21 cellular contexts compared by ENCODE assay signal in the genomic region with DNA sequence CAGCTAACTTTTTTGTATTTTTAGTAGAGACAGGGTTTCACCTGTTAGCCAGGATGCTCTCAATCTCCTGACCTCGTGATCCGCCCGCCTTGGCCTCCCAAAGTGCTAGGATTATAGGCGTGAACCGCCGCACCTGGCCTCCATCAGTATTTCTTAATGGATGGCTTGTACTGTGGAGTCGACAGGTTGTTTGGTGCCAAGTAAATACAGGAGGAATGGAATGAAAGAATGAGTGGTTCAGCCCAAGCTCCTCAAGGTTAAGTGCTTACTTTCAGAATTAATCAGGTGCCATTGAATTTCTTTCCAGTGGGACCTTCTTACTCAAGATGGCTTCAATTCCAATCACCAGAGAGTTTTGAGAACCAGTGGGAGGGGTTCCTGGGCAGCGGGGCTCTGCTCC. TPM values are rescaled to one million over a fixed set of nuclear protein-coding genes. Genes with fewer than 3 reads are reported as not detected.
"Had no signal": no experiment of that assay in that cellular context is flagged by ENCODE, and none has a peak within 500 bp of the region (broad histone marks: within the 10 kb centered on the region; RNA-seq: fewer than 3 reads in every experiment).

No MANE protein-coding gene starts in this region.

- DNase-seq: effector CD4-positive, alpha-beta T cell; foreskin melanocyte; hippocampal formation; kidney glomerular epithelial cell; mucosa of descending colon; naive thymus-derived CD8-positive, alpha-beta T cell; right cardiac atrium; stimulated activated CD4-positive, alpha-beta T cell treated with anti-CD3 and anti-CD28 coated beads, Interleukin-2, amount 100 ng/mL, for 48 hours; stimulated activated naive CD8-positive, alpha-beta T cell treated with anti-CD3 and anti-CD28 coated beads, Interleukin-15, Interleukin-2, amounts not matched to agents 100 U/mL and 50 U/mL, for 24 hours; tibial artery; upper lobe of left lung had no signal

- H3K9me3 ChIP-seq: mucosa of descending colon, suprapubic skin, tibial artery, upper lobe of left lung, vagina had no signal

- ATAC-seq: heart left ventricle; mucosa of descending colon; naive thymus-derived CD8-positive, alpha-beta T cell; right cardiac atrium; stimulated activated naive CD8-positive, alpha-beta T cell treated with anti-CD3 and anti-CD28 coated beads, Interleukin-15, Interleukin-2, amounts not matched to agents 100 U/mL and 50 U/mL, for 24 hours had no signal

- H3K36me3 ChIP-seq: heart left ventricle, suprapubic skin, tibial artery, upper lobe of left lung, vagina had no signal

- H3K27ac ChIP-seq: coronary artery, heart left ventricle, suprapubic skin, tibial artery, vagina had no signal

- H3K27me3 ChIP-seq: upper lobe of left lung, vagina had no signal

- H3K4me3 ChIP-seq: coronary artery, heart left ventricle, mucosa of descending colon, smooth muscle cell, suprapubic skin, tibial artery, upper lobe of left lung, vagina had no signal

- H3K4me1 ChIP-seq: heart left ventricle, suprapubic skin, tibial artery, upper lobe of left lung, vagina had no signal

RNA-seq across cellular contexts. Expression of a gene that starts 25.0 kb away (rescaled TPM):
- total RNA-seq: dermis microvascular lymphatic vessel endothelial cell, endodermal cell, glomerular endothelial cell, osteocyte, smooth muscle cell, vagina had no signal

RNA-seq across cellular contexts. Expression of a gene that starts 32.1 kb away (rescaled TPM):
- total RNA-seq: dermis microvascular lymphatic vessel endothelial cell; glomerular endothelial cell; naive thymus-derived CD8-positive, alpha-beta T cell had no signal

RNA-seq across cellular contexts. Expression of a gene that starts 56.1 kb away (rescaled TPM):
- total RNA-seq: dermis microvascular lymphatic vessel endothelial cell; endodermal cell; glomerular endothelial cell; heart left ventricle; naive thymus-derived CD8-positive, alpha-beta T cell; neural crest cell; osteocyte; right cardiac atrium had no signal
